Comparison of ENCODE assay signal across 15 cellular contexts in the genomic region with DNA sequence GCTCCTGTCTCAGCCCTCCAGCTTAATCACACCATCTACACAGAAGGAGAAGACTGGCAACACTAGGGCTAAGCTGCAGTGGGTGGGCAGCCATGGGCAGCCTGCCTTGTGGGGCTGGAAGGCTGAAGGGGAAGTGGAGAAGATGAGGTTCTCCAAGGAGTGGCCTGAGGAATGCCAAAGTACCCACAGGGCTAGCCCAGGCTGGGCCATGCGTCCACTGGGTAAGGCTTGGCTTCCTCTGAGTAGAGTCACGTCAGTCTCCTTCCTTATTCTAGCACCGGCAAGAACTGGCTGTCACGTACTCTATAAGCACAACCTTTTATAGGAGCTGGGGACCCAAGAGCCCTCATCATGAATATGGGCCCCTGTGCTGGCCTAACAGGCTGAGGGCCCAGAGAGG.
"Had no signal": no experiment of that assay in that cellular context is flagged by ENCODE, and none has a peak within 500 bp of the region (broad histone marks: within the 10 kb centered on the region; RNA-seq: fewer than 3 reads in every experiment).

No MANE protein-coding gene starts in this region.

- H3K27me3 ChIP-seq: testis, tibial nerve had no signal

- H3K4me3 Mint-ChIP-seq: effector memory CD8-positive, alpha-beta T cell; naive thymus-derived CD4-positive, alpha-beta T cell; stimulated activated naive B cell treated with anti-CD40 and anti-IgM and Interleukin-4, amounts not matched to agents 10 μg/mL and 1 μg/mL and 100 μg/mL, for 72 hours; stimulated activated naive CD8-positive, alpha-beta T cell treated with anti-CD3 and anti-CD28 coated beads, Interleukin-15, amount 100 ng/mL, for 72 hours had no signal

- H3K9me3 Mint-ChIP-seq: effector memory CD8-positive, alpha-beta T cell; naive thymus-derived CD4-positive, alpha-beta T cell; stimulated activated naive B cell treated with anti-CD40 and anti-IgM and Interleukin-4, amounts not matched to agents 10 μg/mL and 1 μg/mL and 100 μg/mL, for 72 hours; stimulated activated naive CD8-positive, alpha-beta T cell treated with anti-CD3 and anti-CD28 coated beads, Interleukin-15, amount 100 ng/mL, for 72 hours had no signal

- H2AFZ ChIP-seq: hepatocyte had no signal

- H3K36me3 Mint-ChIP-seq: naive thymus-derived CD4-positive, alpha-beta T cell; stimulated activated naive B cell treated with anti-CD40 and anti-IgM and Interleukin-4, amounts not matched to agents 10 μg/mL and 1 μg/mL and 100 μg/mL, for 72 hours had no signal

- H3K4me2 ChIP-seq: hepatocyte had no signal

- H3K27ac ChIP-seq: hepatocyte, testis, tibial nerve had no signal

- H3K79me2 ChIP-seq: hepatocyte had no signal

- DNase-seq: effector memory CD8-positive, alpha-beta T cell; foreskin melanocyte; head of caudate nucleus; kidney; left colon; naive thymus-derived CD4-positive, alpha-beta T cell; posterior cingulate gyrus; stimulated activated CD4-positive, alpha-beta T cell treated with anti-CD3 and anti-CD28 coated beads, Interleukin-2, amount 100 ng/mL, for 24 hours; stimulated activated CD4-positive, alpha-beta T cell treated with anti-CD3 and anti-CD28 coated beads, Interleukin-4, amount 100 ng/mL, for 4 hours; stimulated activated naive B cell treated with anti-CD40 and anti-IgM and Interleukin-4, amounts not matched to agents 10 μg/mL and 1 μg/mL and 100 μg/mL, for 72 hours; stimulated activated naive CD8-positive, alpha-beta T cell treated with anti-CD3 and anti-CD28 coated beads, Interleukin-15, amount 100 ng/mL, for 72 hours; testis had no signal

- H3K4me3 ChIP-seq: hepatocyte, testis, tibial nerve had no signal

- ATAC-seq: effector memory CD8-positive, alpha-beta T cell; left colon; naive thymus-derived CD4-positive, alpha-beta T cell; sciatic nerve; stimulated activated naive B cell treated with anti-CD40 and anti-IgM and Interleukin-4, amounts not matched to agents 10 μg/mL and 1 μg/mL and 100 μg/mL, for 72 hours; stimulated activated naive CD8-positive, alpha-beta T cell treated with anti-CD3 and anti-CD28 coated beads, Interleukin-15, amount 100 ng/mL, for 72 hours had no signal

- H3K36me3 ChIP-seq: tibial nerve had no signal

- H3K4me1 ChIP-seq: tibial nerve had no signal

- H3K27ac Mint-ChIP-seq: effector memory CD8-positive, alpha-beta T cell; naive thymus-derived CD4-positive, alpha-beta T cell; stimulated activated naive B cell treated with anti-CD40 and anti-IgM and Interleukin-4, amounts not matched to agents 10 μg/mL and 1 μg/mL and 100 μg/mL, for 72 hours; stimulated activated naive CD8-positive, alpha-beta T cell treated with anti-CD3 and anti-CD28 coated beads, Interleukin-15, amount 100 ng/mL, for 72 hours had no signal

- H3K9me3 ChIP-seq: testis, tibial nerve had no signal

- H3K4me1 Mint-ChIP-seq: stimulated activated naive CD8-positive, alpha-beta T cell treated with anti-CD3 and anti-CD28 coated beads, Interleukin-15, amount 100 ng/mL, for 72 hours had no signal
